In the genomic region with DNA sequence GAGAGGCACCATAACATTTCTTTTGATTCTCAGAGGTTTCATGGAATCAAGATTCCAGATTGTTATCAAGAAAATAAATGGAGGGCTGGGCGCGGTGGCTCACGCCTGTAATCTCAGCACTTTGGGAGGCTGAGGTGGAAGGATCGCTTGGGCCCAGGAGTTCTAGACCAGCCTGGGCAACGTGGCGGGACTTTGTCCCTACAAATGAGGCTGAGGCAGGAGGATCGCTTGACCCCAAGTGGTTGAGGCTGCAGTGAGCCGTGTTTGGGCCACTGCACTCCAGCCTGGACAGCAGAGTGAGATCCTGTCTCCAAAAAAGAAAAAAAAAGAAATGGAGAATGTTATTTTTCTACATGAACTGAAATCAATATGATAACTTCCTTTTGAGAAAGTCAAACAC, we compare ENCODE assay signal across 10 cellular contexts. TPM values are rescaled to one million over a fixed set of nuclear protein-coding genes. Genes with fewer than 3 reads are reported as not detected.
DNase-seq lines count a peak whose midpoint lies in the region; ATAC-seq and TF ChIP-seq lines count a peak whose summit lies in the region.
"Had no signal": no experiment of that assay in that cellular context is flagged by ENCODE, and none has a peak within 500 bp of the region (broad histone marks: within the 10 kb centered on the region; RNA-seq: fewer than 3 reads in every experiment).

No MANE protein-coding gene starts in this region.

- H3K4me3 ChIP-seq in GM08714 (ENCODE audit: low read length) (peak overlapping the region; percentile 98), SU-DHL-6 (ENCODE audit: insufficient read depth, low read length, poor library complexity, severe bottlenecking) (peak overlapping the region; percentile 78), fibroblast of lung (replicated peaks in 1 of 4; ENCODE audit: control extremely low read depth in 1 of 4, insufficient read depth in 1 of 4, low read depth in 3 of 4, low read length in 4 of 4) (peak overlapping the region; percentile 68 to 94 (median 78)), rectal smooth muscle tissue (ENCODE audit: low read length) (peak overlapping the region; percentile 87), thyroid gland (replicated peaks in 1 of 3) (peak overlapping the region in 1 of 3 donors; percentile 69)

- H3K27me3 ChIP-seq in SU-DHL-6 (ENCODE audit: low read length): no peaks in the 10 kb centered on the region
- H3K27me3 ChIP-seq in fibroblast of lung (ENCODE audit: control insufficient read depth, insufficient read depth, low read length): no peaks in the 10 kb centered on the region
- no peaks in the 10 kb centered on the region for H3K27me3 ChIP-seq in rectal smooth muscle tissue (ENCODE audit: control insufficient read depth, insufficient read depth, low read length)
- no peaks in the 10 kb centered on the region for H3K27me3 ChIP-seq in thyroid gland

- WGBS in thyroid gland, 2 donors: 88 to 92% methylated on average over 8 of the region's 8 CpGs

- H2AFZ ChIP-seq in SU-DHL-6 (ENCODE audit: low read depth, low read length, severe bottlenecking) (no peak overlapping the region), fibroblast of lung (ENCODE audit: low read length) (no peak overlapping the region)

- H3K27ac ChIP-seq in SU-DHL-6 (ENCODE audit: low read depth, low read length) (no peak overlapping the region), fibroblast of lung (ENCODE audit: insufficient read depth, low read length) (no peak overlapping the region), rectal smooth muscle tissue (ENCODE audit: low read depth, low read length) (no peak overlapping the region), thyroid gland (no peak overlapping the region)

- peaks cover 15% of the 10 kb centered on the region for H4K20me1 ChIP-seq in SU-DHL-6 (ENCODE audit: low read depth, low read length)
- peaks cover 2% of the 10 kb centered on the region for H4K20me1 ChIP-seq in fibroblast of lung (ENCODE audit: control insufficient read depth, extremely low read depth, insufficient read depth, low read length)

- no peak for TF ChIP-seq CTCF in SU-DHL-6 (IDR thresholded peaks at IDR 0.05; ENCODE audit: insufficient read depth, low read length, poor library complexity, severe bottlenecking)
- no peak for TF ChIP-seq CTCF in fibroblast of lung (conservative IDR thresholded peaks at IDR 0.05 in 1 of 2, IDR thresholded peaks at IDR 0.05 in 1 of 2; ENCODE audit: low read depth in 1 of 2, low read length in 2 of 2)
- TF ChIP-seq CTCF in thyroid gland (IDR thresholded peaks at IDR 0.05): no peak

- ATAC-seq in HG02642 (IDR thresholded peaks at IDR 0.05; ENCODE audit: poor library complexity, unreplicated experiment): no peak

- TF ChIP-seq POLR2A in thyroid gland (IDR thresholded peaks at IDR 0.05): no peak

- peak overlapping the region; percentile 96 for H3K9ac ChIP-seq in SU-DHL-6 (ENCODE audit: low read length)
- H3K9ac ChIP-seq in fibroblast of lung (ENCODE audit: insufficient read depth, low read length): no peak overlapping the region
- H3K9ac ChIP-seq in rectal smooth muscle tissue (ENCODE audit: low read length): no peak overlapping the region

- no peaks in the 10 kb centered on the region for H3K9me2 ChIP-seq in SU-DHL-6 (replicated peaks; ENCODE audit: insufficient read depth, low read length)

- H3K9me3 ChIP-seq in SU-DHL-6 (ENCODE audit: insufficient read depth, low read length): no peaks in the 10 kb centered on the region
- H3K9me3 ChIP-seq in fibroblast of lung (ENCODE audit: control insufficient read depth, insufficient read depth, low read depth, low read length): no peaks in the 10 kb centered on the region
- no peaks in the 10 kb centered on the region for H3K9me3 ChIP-seq in thyroid gland

- H3K4me2 ChIP-seq in SU-DHL-6 (ENCODE audit: low read depth, low read length, poor library complexity, severe bottlenecking) (peak overlapping the region; percentile 99), fibroblast of lung (ENCODE audit: extremely low read depth, insufficient read depth, low read length) (peak overlapping the region; percentile 48)

- peaks cover 6% of the 10 kb centered on the region; the same call in 1 of the 2 replicates for H3F3A ChIP-seq in SU-DHL-6 (ENCODE audit: insufficient read depth)

- H3K79me2 ChIP-seq in SU-DHL-6 (ENCODE audit: insufficient read depth, low read length) (peaks cover 94% of the 10 kb centered on the region), fibroblast of lung (ENCODE audit: control insufficient read depth, insufficient read depth, low read length) (peaks cover 83% of the 10 kb centered on the region)

- no peak for DNase-seq in fibroblast of lung (ENCODE audit: low read depth in 2 of 2)
- no peak for DNase-seq in DMS153 treated with DMSO at 0.1 percent for 48 hours (lab: John Stamatoyannopoulos, UW; ENCODE audit: unreplicated experiment)
- no peak for DNase-seq in COLO829 (ENCODE audit: low spot score)
- DNase-seq in thyroid gland: no peak
- DNase-seq: amniotic stem cell, NCI-H146 had no signal

- H3K36me3 ChIP-seq in SU-DHL-6 (ENCODE audit: low read length) (peaks cover 17% of the 10 kb centered on the region), fibroblast of lung (ENCODE audit: control insufficient read depth, insufficient read depth, low read length) (peaks cover 2% of the 10 kb centered on the region), rectal smooth muscle tissue (ENCODE audit: control insufficient read depth, insufficient read depth, low read length) (no peaks in the 10 kb centered on the region), thyroid gland (peaks cover 3% of the 10 kb centered on the region in 2 donors)

- H3K4me1 ChIP-seq in fibroblast of lung (ENCODE audit: control insufficient read depth, extremely low read depth, insufficient read depth, low read length): peaks cover 2% of the 10 kb centered on the region
- H3K4me1 ChIP-seq in rectal smooth muscle tissue (ENCODE audit: control insufficient read depth, insufficient read depth, low read length): peaks cover 28% of the 10 kb centered on the region
- H3K4me1 ChIP-seq in thyroid gland: peaks cover 38 to 40% of the 10 kb centered on the region in 2 donors

- intact Hi-C loops in thyroid gland (cut with DNase I): loop anchor here (10.0 kb wide), 1 partner anchor 365 kb away; a partner anchor contains a TSS

RNA-seq across cellular contexts. Expression of a gene that starts 1.3 kb away (rescaled TPM):
- total RNA-seq in fibroblast of lung (81.9 and 84.0 TPM in 2 replicates), thyroid gland (100 to 1,000 TPM in 1 of 4 donors, 10 to 100 TPM in 3; 64.9 to 101 (median 81.3) TPM)
- 79.2 and 104 TPM in 2 replicates for polyA plus RNA-seq in fibroblast of lung
- polyA plus RNA-seq in fibroblast of lung (2012): 35.2 and 40.0 TPM in 2 replicates
- polyA minus RNA-seq in fibroblast of lung (ENCODE audit: low replicate concordance): 95.1 and 111 TPM in 2 replicates

RNA-seq across cellular contexts. Expression of a gene that starts 1.7 kb away (rescaled TPM):
- total RNA-seq in fibroblast of lung (168 and 190 TPM in 2 replicates), thyroid gland (10 to 100 TPM; 52.6 to 88.0 (median 74.3) TPM)
- 182 and 264 TPM in 2 replicates for polyA plus RNA-seq in fibroblast of lung
- 230 and 280 TPM in 2 replicates for polyA plus RNA-seq in fibroblast of lung (2012)
- polyA minus RNA-seq in fibroblast of lung (ENCODE audit: low replicate concordance): 7.5 and 15.1 TPM in 2 replicates
